1 cellular context compared by ENCODE assay signal in genomic region chr3:9347086-9347485, GRCh38.
TF ChIP-seq lines count a peak whose summit lies in the region.

No MANE protein-coding gene starts in this region.

TF ChIP-seq in IMR-90, 13 proteins besides CTCF, POLR2A, EP300 and RAD21:
- TF ChIP-seq CHD1 (IDR thresholded peaks at IDR 0.05; ENCODE audit: low read depth, low read length), result no peak
- no peak for TF ChIP-seq FOS (IDR thresholded peaks at IDR 0.05; ENCODE audit: low read depth, low read length)
- no peak for TF ChIP-seq MXI1 (IDR thresholded peaks at IDR 0.05; ENCODE audit: borderline replicate concordance, low read depth, low read length)
- TF ChIP-seq RFX5 (IDR thresholded peaks at IDR 0.05; ENCODE audit: low read depth, low read length), result no peak
- TF ChIP-seq RCOR1 (IDR thresholded peaks at IDR 0.05; ENCODE audit: insufficient replicate concordance, low read length), result no peak
- no peak for TF ChIP-seq MAZ (IDR thresholded peaks at IDR 0.05; ENCODE audit: borderline replicate concordance, low read depth, low read length)
- no peak for TF ChIP-seq NFE2L2 (IDR thresholded peaks at IDR 0.05; ENCODE audit: low read depth, low read length)
- TF ChIP-seq MAFK (IDR thresholded peaks at IDR 0.05; ENCODE audit: low read depth, low read length), result no peak
- no peak for TF ChIP-seq ELK1 (IDR thresholded peaks at IDR 0.05; ENCODE audit: borderline replicate concordance, low read depth, low read length)
- TF ChIP-seq BHLHE40 (IDR thresholded peaks at IDR 0.05; ENCODE audit: low read depth, low read length), result no peak
- TF ChIP-seq CEBPB (IDR thresholded peaks at IDR 0.05; ENCODE audit: low read depth, low read length), result no peak
- no peak for TF ChIP-seq SMC3 (IDR thresholded peaks at IDR 0.05; ENCODE audit: low read depth, low read length)
- TF ChIP-seq USF2 (IDR thresholded peaks at IDR 0.05; ENCODE audit: low read depth, low read length), result no peak
